Comparison of ENCODE assay signal across 22 cellular contexts in the genomic region with DNA sequence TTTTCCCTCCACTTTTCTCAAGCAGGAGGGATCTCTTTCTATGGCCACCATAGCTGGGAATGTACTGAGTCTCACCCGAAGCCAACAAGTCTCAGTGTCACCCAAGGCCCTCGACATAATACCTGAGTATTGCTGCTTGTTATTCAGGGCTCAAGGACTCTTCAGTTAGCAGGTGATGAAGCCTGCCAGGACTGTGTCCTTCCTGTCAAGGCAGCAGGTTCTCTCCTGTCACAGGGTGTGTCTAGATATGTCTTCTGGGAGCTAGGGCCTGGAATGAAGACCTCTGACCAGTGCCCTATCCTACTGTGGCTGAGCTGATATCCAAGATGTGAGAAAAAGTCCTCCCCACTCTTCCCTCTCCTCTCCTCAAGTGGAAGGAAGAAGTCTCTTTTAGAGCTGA.
"Had no signal": no experiment of that assay in that cellular context is flagged by ENCODE, and none has a peak within 500 bp of the region (broad histone marks: within the 10 kb centered on the region; RNA-seq: fewer than 3 reads in every experiment).

No MANE protein-coding gene starts in this region.

- H3K9me3 ChIP-seq: ascending aorta had no signal

- H3K36me3 ChIP-seq: ascending aorta had no signal

- H3K4me1 ChIP-seq: ascending aorta had no signal

- FAIRE-seq: colon had no signal

- H3K27ac ChIP-seq: ascending aorta had no signal

- H3K4me3 ChIP-seq: ascending aorta had no signal

- ATAC-seq: activated CD8-positive, alpha-beta memory T cell treated with anti-CD3 and anti-CD28 coated beads, Interleukin-2, amount 10 ng/mL, durations not matched to agents 7 days and 5 days; activated naive CD8-positive, alpha-beta T cell treated with anti-CD3 and anti-CD28 coated beads, Interleukin-2, amount 50 U/mL, for 24 hours; T-helper 17 cell; WTC11 had no signal

- H3K27me3 ChIP-seq: ascending aorta had no signal

- DNase-seq: activated CD4-positive, alpha-beta T cell treated with anti-CD3 and anti-CD28 coated beads for 48 hours; activated CD4-positive, alpha-beta T cell treated with anti-CD3 and anti-CD28 coated beads, Interleukin-2, amount 50 U/mL, for 4 hours; activated CD4-positive, CD25-positive, alpha-beta regulatory T cell treated with anti-CD3 and anti-CD28 coated beads, Interleukin-2, amount 50 U/mL, for 72 hours; activated CD8-positive, alpha-beta memory T cell treated with anti-CD3 and anti-CD28 coated beads, Interleukin-2, amount 10 ng/mL, durations not matched to agents 7 days and 5 days; activated effector memory CD4-positive, alpha-beta T cell treated with Interleukin-2 at 50 U/mL for 16 hours; activated naive CD4-positive, alpha-beta T cell; activated naive CD8-positive, alpha-beta T cell treated with anti-CD3 and anti-CD28 coated beads, Interleukin-2, amount 50 U/mL, for 24 hours; activated T-cell treated with anti-CD3 and anti-CD28 coated beads, Interleukin-2, amount 50 U/mL, for 24 hours; amniotic stem cell; cerebellar nuclear complex; KG1; NCI-H1092; NCI-H1417; NCI-H1930; NCI-H524 treated with DMSO at 0.1 percent for 48 hours; NCI-H748 treated with DMSO at 0.1 percent for 48 hours; SIG-M5; T-helper 17 cell; T-helper 9 cell had no signal
